In the genomic region with DNA sequence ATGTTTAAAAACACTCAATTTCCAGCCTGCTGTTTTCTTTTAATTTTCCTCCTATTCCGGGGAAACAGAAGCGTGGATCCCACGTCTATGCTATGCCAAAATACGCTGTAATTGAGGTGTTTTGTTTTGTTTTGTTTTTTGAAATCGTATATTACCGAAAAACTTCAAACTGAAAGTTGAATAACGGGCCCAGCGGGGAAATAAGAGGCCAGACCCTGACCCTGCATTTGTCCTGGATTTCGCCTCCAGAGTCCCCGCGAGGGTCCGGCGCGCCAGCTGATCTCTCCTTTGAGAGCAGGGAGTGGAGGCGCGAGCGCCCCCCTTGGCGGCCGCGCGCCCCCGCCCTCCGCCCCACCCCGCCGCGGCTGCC, we compare ENCODE assay signal across 9 cellular contexts. TPM values are rescaled to one million over a fixed set of nuclear protein-coding genes. Genes with fewer than 3 reads are reported as not detected.
DNase-seq lines count a peak whose midpoint lies in the region; ATAC-seq and TF ChIP-seq lines count a peak whose summit lies in the region.
"Had no signal": no experiment of that assay in that cellular context is flagged by ENCODE, and none has a peak within 500 bp of the region (broad histone marks: within the 10 kb centered on the region; RNA-seq: fewer than 3 reads in every experiment).

No MANE protein-coding gene starts in this region.

- no peak overlapping the region for H3K23ac ChIP-seq in mesenchymal stem cell (ENCODE audit: low read length in 2 of 2)

- H3K4me2 ChIP-seq in mammary epithelial cell (ENCODE audit: insufficient read depth, low read depth, low read length) (peak overlapping the region; percentile 78), mesenchymal stem cell (ENCODE audit: low read length, poor library complexity, severe bottlenecking) (peak overlapping the region; percentile 91)

- H3K4me3 ChIP-seq in mammary epithelial cell (replicated peaks in 1 of 3; ENCODE audit: insufficient read depth in 1 of 3, low read depth in 2 of 3, low read length in 3 of 3) (peak overlapping the region; percentile 68 to 93 (median 78)), mesenchymal stem cell (ENCODE audit: insufficient read depth in 1 of 2, low read depth in 1 of 2, low read length in 2 of 2) (peak overlapping the region; percentile 71 to 77), tibial artery (peak overlapping the region; percentile 70 to 87)

- H2AK5ac ChIP-seq in mesenchymal stem cell (ENCODE audit: low read length, severe bottlenecking), result no peak overlapping the region

- H2BK12ac ChIP-seq in mesenchymal stem cell (ENCODE audit: low read length in 2 of 2), result peak overlapping the region in 1 of 2 experiments; percentile 72

- no peak overlapping the region for H2BK5ac ChIP-seq in mesenchymal stem cell (ENCODE audit: low read depth, low read length, poor library complexity, severe bottlenecking)

- no peak overlapping the region for H4K8ac ChIP-seq in mesenchymal stem cell (ENCODE audit: low read length)

- peaks cover 26% of the 10 kb centered on the region for H3K79me2 ChIP-seq in mammary epithelial cell (ENCODE audit: insufficient read depth, low read length)

- H3K9ac ChIP-seq in mammary epithelial cell (ENCODE audit: insufficient read depth, low read length) (peak overlapping the region; percentile 63), mesenchymal stem cell (ENCODE audit: low read length) (peak overlapping the region; percentile 81)

- peaks cover 11% of the 10 kb centered on the region for H3K4me1 ChIP-seq in mammary epithelial cell (ENCODE audit: insufficient read depth, low read length)
- H3K4me1 ChIP-seq in mesenchymal stem cell (ENCODE audit: control insufficient read depth, insufficient read depth, low read depth, low read length), result peaks cover 23% of the 10 kb centered on the region
- peaks cover 0 to 36% (median 20%) of the 10 kb centered on the region in 4 donors for H3K4me1 ChIP-seq in tibial artery

- H2BK15ac ChIP-seq in mesenchymal stem cell (ENCODE audit: low read depth, poor library complexity, severe bottlenecking), result no peak overlapping the region

- no peak for DNase-seq in activated T-cell treated with anti-CD3 and anti-CD28 coated beads, Interleukin-2, amount 50 U/mL, for 24 hours
- no peak for DNase-seq in activated T-cell treated with anti-CD3 and anti-CD28 coated beads, Interleukin-2, amount 50 U/mL, for 4 hours
- DNase-seq in mammary epithelial cell (no peak), mesenchymal stem cell (no peak), tibial artery (no peak)
- no peak for DNase-seq in effector CD8-positive, alpha-beta T cell (lab: John Stamatoyannopoulos, UW)
- DNase-seq: CD4-positive, alpha-beta T cell had no signal

- H3K4me1 Mint-ChIP-seq in activated T-cell treated with anti-CD3 and anti-CD28 coated beads, Interleukin-2, amount 50 U/mL, for 24 hours (ENCODE audit: low read depth), result no peaks in the 10 kb centered on the region
- H3K4me1 Mint-ChIP-seq in activated T-cell treated with anti-CD3 and anti-CD28 coated beads, Interleukin-2, amount 50 U/mL, for 4 hours (ENCODE audit: low read depth), result peaks cover 6% of the 10 kb centered on the region

- no TSS peak for BruUV-seq in mammary epithelial cell (replicated peaks; lab: Mats Ljungman, UMichigan)

- no peak overlapping the region for H4K91ac ChIP-seq in mesenchymal stem cell (ENCODE audit: low read length)

- intact Hi-C loops in mammary epithelial cell (cut with micrococcal nuclease), result loop anchor here (2.0 to 10.0 kb wide), 5 partner anchors 394 to 642 kb away; a partner anchor contains a TSS
- intact Hi-C loops in tibial artery (cut with DNase I; ENCODE audit: low total_unique reads), result loop anchor here (10.0 kb wide), 3 partner anchors 132 to 518 kb away; no protein-coding TSS in a partner anchor

- no peak overlapping the region for H3K14ac ChIP-seq in mesenchymal stem cell (ENCODE audit: low read length in 2 of 2)

- TF ChIP-seq CTCF in mammary epithelial cell (conservative IDR thresholded peaks at IDR 0.05 in 1 of 2, IDR thresholded peaks at IDR 0.05 in 1 of 2; ENCODE audit: extremely low read depth in 1 of 2, insufficient read depth in 1 of 2, low read depth in 1 of 2, low read length in 2 of 2) (no peak), tibial artery (IDR thresholded peaks at IDR 0.05) (no peak)

- peak overlapping the region; percentile 91 for H2BK120ac ChIP-seq in mesenchymal stem cell (ENCODE audit: low read depth, low read length)

- no peaks in the 10 kb centered on the region for H3K79me1 ChIP-seq in mesenchymal stem cell (replicated peaks; ENCODE audit: low read length, poor library complexity, severe bottlenecking)

- H3K27ac ChIP-seq in mammary epithelial cell (ENCODE audit: insufficient read depth, low read depth, low read length) (no peak overlapping the region), mesenchymal stem cell (ENCODE audit: low read length, poor library complexity, severe bottlenecking) (no peak overlapping the region), tibial artery (peak overlapping the region; percentile 32 to 61)

- in situ Hi-C loops in mammary epithelial cell (cut with MboI; ENCODE audit: low sequenced_read_pairs in 2 of 2), result loop anchor here in 1 of 2 donors (10.0 to 25.0 kb wide), 4 partner anchors 132 to 1095 kb away; no protein-coding TSS in a partner anchor

- H3K36me3 ChIP-seq in mammary epithelial cell (ENCODE audit: insufficient read depth, low read length) (no peaks in the 10 kb centered on the region), mesenchymal stem cell (ENCODE audit: control insufficient read depth in 1 of 2, insufficient read depth in 2 of 2, low read depth in 1 of 2, low read length in 2 of 2) (peaks cover 0 to 7% of the 10 kb centered on the region in 2 experiments), tibial artery (no peaks in the 10 kb centered on the region)

- peaks cover 66% of the 10 kb centered on the region for H3K27me3 Mint-ChIP-seq in activated T-cell treated with anti-CD3 and anti-CD28 coated beads, Interleukin-2, amount 50 U/mL, for 24 hours
- peaks cover 44% of the 10 kb centered on the region for H3K27me3 Mint-ChIP-seq in activated T-cell treated with anti-CD3 and anti-CD28 coated beads, Interleukin-2, amount 50 U/mL, for 4 hours (ENCODE audit: low read depth)

- no peak overlapping the region for H3K4ac ChIP-seq in mesenchymal stem cell (ENCODE audit: low read depth in 1 of 2, low read length in 2 of 2)

- H3K9me3 ChIP-seq in mammary epithelial cell (replicated peaks; ENCODE audit: insufficient read depth, low read length) (no peaks in the 10 kb centered on the region), mesenchymal stem cell (ENCODE audit: control insufficient read depth, low read length) (no peaks in the 10 kb centered on the region), tibial artery (no peaks in the 10 kb centered on the region)

- H2AFZ ChIP-seq in mammary epithelial cell (ENCODE audit: low read depth, low read length) (peak overlapping the region; percentile 87), mesenchymal stem cell (ENCODE audit: low read depth, low read length) (peak overlapping the region; percentile 65)

- dilution Hi-C loops in mammary epithelial cell (cut with HindIII; ENCODE audit: low sequenced_read_pairs), result no loop called here

- no peak overlapping the region for H3K27ac Mint-ChIP-seq in activated T-cell treated with anti-CD3 and anti-CD28 coated beads, Interleukin-2, amount 50 U/mL, for 24 hours
- H3K27ac Mint-ChIP-seq: CD4-positive, alpha-beta T cell had no signal

- WGBS in mammary epithelial cell (ENCODE audit: low coverage, missing lambda C conversion rate), result 3% methylated on average over 14 of the region's 26 CpGs
- WGBS in mesenchymal stem cell, result 2% methylated on average over 24 of the region's 26 CpGs

- no peak for ATAC-seq in activated T-cell treated with anti-CD3 and anti-CD28 coated beads, Interleukin-2, amount 50 U/mL, for 4 hours
- ATAC-seq in GM21786 (IDR thresholded peaks at IDR 0.05; ENCODE audit: unreplicated experiment), result no peak
- no peak for ATAC-seq in HG03025 (IDR thresholded peaks at IDR 0.05; ENCODE audit: low FRiP score, unreplicated experiment)

- H3K4me3 Mint-ChIP-seq in activated T-cell treated with anti-CD3 and anti-CD28 coated beads, Interleukin-2, amount 50 U/mL, for 24 hours, result peak overlapping the region; percentile 42
- H3K4me3 Mint-ChIP-seq in activated T-cell treated with anti-CD3 and anti-CD28 coated beads, Interleukin-2, amount 50 U/mL, for 4 hours, result no peak overlapping the region
- H3K4me3 Mint-ChIP-seq: CD4-positive, alpha-beta T cell had no signal

- no peaks in the 10 kb centered on the region for H3K9me3 Mint-ChIP-seq in activated T-cell treated with anti-CD3 and anti-CD28 coated beads, Interleukin-2, amount 50 U/mL, for 24 hours
- H3K9me3 Mint-ChIP-seq in activated T-cell treated with anti-CD3 and anti-CD28 coated beads, Interleukin-2, amount 50 U/mL, for 4 hours, result no peaks in the 10 kb centered on the region
- H3K9me3 Mint-ChIP-seq: CD4-positive, alpha-beta T cell had no signal

- H3K27me3 ChIP-seq in mammary epithelial cell (ENCODE audit: insufficient read depth, low read length), result no peaks in the 10 kb centered on the region
- peaks cover 3 to 39% of the 10 kb centered on the region in 2 experiments for H3K27me3 ChIP-seq in mesenchymal stem cell (ENCODE audit: control insufficient read depth in 1 of 2, insufficient read depth in 1 of 2, low read length in 2 of 2)
- no peaks in the 10 kb centered on the region for H3K27me3 ChIP-seq in tibial artery

- peak overlapping the region; percentile 31 to 49 for H3K18ac ChIP-seq in mesenchymal stem cell (ENCODE audit: low read depth in 1 of 2, low read length in 2 of 2)

- H3K36me3 Mint-ChIP-seq in activated T-cell treated with anti-CD3 and anti-CD28 coated beads, Interleukin-2, amount 50 U/mL, for 24 hours (ENCODE audit: low read depth), result no peaks in the 10 kb centered on the region
- no peaks in the 10 kb centered on the region for H3K36me3 Mint-ChIP-seq in activated T-cell treated with anti-CD3 and anti-CD28 coated beads, Interleukin-2, amount 50 U/mL, for 4 hours (ENCODE audit: insufficient read depth)

- CTCF ChIA-PET in mammary epithelial cell (lab: Charles Lee; ENCODE audit: low non-redundant PET), result interaction anchor here (0.6 to 0.9 kb wide), 2 partner anchors 24 to 53 kb away, joined by 3 to 5 read pairs; no protein-coding TSS in a partner anchor

- H4K20me1 ChIP-seq in mammary epithelial cell (ENCODE audit: insufficient read depth, low read length), result no peaks in the 10 kb centered on the region

RNA-seq across cellular contexts. Expression of a gene that starts 0.3 kb away (rescaled TPM):
- total RNA-seq in activated T-cell treated with anti-CD3 and anti-CD28 coated beads, Interleukin-2, amount 50 U/mL, for 4 hours, result not detected
- 10 to 100 TPM in 1 of 2 donors, 1 to 10 TPM in 1; 2.0 to 11.8 TPM for total RNA-seq in mammary epithelial cell
- 4.3 TPM for polyA plus RNA-seq in mammary epithelial cell
- 3.7 TPM for polyA minus RNA-seq in mammary epithelial cell
- polyA plus RNA-seq in mesenchymal stem cell (2013, experiment 1 of 2), result 35.2 TPM
- polyA plus RNA-seq in mesenchymal stem cell (2013, experiment 2 of 2), result 36.2 TPM
- total RNA-seq: CD4-positive, alpha-beta T cell had no signal

Comparison
In these comparisons a context has a peak if more than half of its experiments do, and no peak if none do; other contexts are left out.
1. H3K27ac ChIP-seq: peak in tibial artery (2 of 2); none in mammary epithelial cell (single experiment) and mesenchymal stem cell (single experiment).
2. Peak in every context shown above with its lines, with median percentiles within 50 percentile points of each other: H3K4me3 ChIP-seq.